In genomic region chr5:93677344-93678021, GRCh38 we compare ENCODE assay signal across 8 cellular contexts.
DNase-seq lines count a peak whose midpoint lies in the region; ATAC-seq and TF ChIP-seq lines count a peak whose summit lies in the region.

No MANE protein-coding gene starts in this region.

- H3K36me3 ChIP-seq in HEK293 (ENCODE audit: control insufficient read depth in 2 of 2, insufficient read depth in 1 of 2, low read length in 2 of 2) (no peaks in the 10 kb centered on the region), PC-3 (ENCODE audit: low read depth, low read length) (no peaks in the 10 kb centered on the region), trophoblast cell (ENCODE audit: control insufficient read depth in 1 of 2, insufficient read depth in 2 of 2, low read length in 2 of 2) (no peaks in the 10 kb centered on the region)

- peak; percentile 94 for ATAC-seq in PC-3
- no peak for ATAC-seq in activated CD8-positive, alpha-beta T cell treated with anti-CD3 and anti-CD28 coated beads for 36 hours
- ATAC-seq in GM18909 (IDR thresholded peaks at IDR 0.05; ENCODE audit: poor library complexity, unreplicated experiment): no peak
- ATAC-seq in activated naive CD8-positive, alpha-beta T cell treated with anti-CD3 and anti-CD28 coated beads, Interleukin-2, amount 50 U/mL, for 24 hours: no peak

- peaks cover 44% of the 10 kb centered on the region for H3K4me1 ChIP-seq in HEK293 (ENCODE audit: control insufficient read depth, insufficient read depth, low read length)
- peaks cover 11% of the 10 kb centered on the region for H3K4me1 ChIP-seq in PC-3 (ENCODE audit: insufficient read depth, low read length)
- H3K4me1 ChIP-seq in trophoblast cell (ENCODE audit: control insufficient read depth in 1 of 2, insufficient read depth in 2 of 2, low read length in 2 of 2): peaks cover 4 to 5% of the 10 kb centered on the region in 2 experiments

- no peak overlapping the region for H2BK12ac ChIP-seq in trophoblast cell (ENCODE audit: low read length)

- H3K9ac ChIP-seq in PC-3 (ENCODE audit: low read length) (no peak overlapping the region), trophoblast cell (ENCODE audit: low read length) (no peak overlapping the region)

- no CpG with 5 or more reads among the region's 9 CpGs for WGBS in trophoblast cell (ENCODE audit: extremely low coverage, insufficient coverage, insufficient read length)

- no peak overlapping the region for H3K27ac Mint-ChIP-seq in activated CD8-positive, alpha-beta T cell treated with anti-CD3 and anti-CD28 coated beads for 36 hours
- no peak overlapping the region for H3K27ac Mint-ChIP-seq in activated naive CD8-positive, alpha-beta T cell treated with anti-CD3 and anti-CD28 coated beads, Interleukin-2, amount 50 U/mL, for 24 hours

- H2AFZ ChIP-seq in PC-3 (ENCODE audit: low read length) (no peak overlapping the region), trophoblast cell (ENCODE audit: insufficient read depth, low read length, poor library complexity) (no peak overlapping the region)

- H3K18ac ChIP-seq in trophoblast cell (ENCODE audit: low read length): no peak overlapping the region

- H3K27ac ChIP-seq in HEK293 (ENCODE audit: extremely low read depth, low read depth, low read length) (peak overlapping the region; percentile 33; the same call in 1 of the 2 replicates), PC-3 (ENCODE audit: low read length) (no peak overlapping the region), trophoblast cell (ENCODE audit: low read depth, low read length) (no peak overlapping the region)

- H2BK120ac ChIP-seq in trophoblast cell (ENCODE audit: insufficient read depth, low read length, poor library complexity): no peak overlapping the region

- TF ChIP-seq CTCF in HEK293 (tag by site-specific recombination; IDR thresholded peaks at IDR 0.05) (no peak), PC-3 (conservative IDR thresholded peaks at IDR 0.05; ENCODE audit: low read depth, low read length) (no peak)
- no peak for TF ChIP-seq CTCF in activated CD8-positive, alpha-beta T cell treated with anti-CD3 and anti-CD28 coated beads for 36 hours (IDR thresholded peaks at IDR 0.05)

- peaks cover 3% of the 10 kb centered on the region for H3K4me1 Mint-ChIP-seq in activated CD8-positive, alpha-beta T cell treated with anti-CD3 and anti-CD28 coated beads for 36 hours (ENCODE audit: low read depth)
- H3K4me1 Mint-ChIP-seq in activated naive CD8-positive, alpha-beta T cell treated with anti-CD3 and anti-CD28 coated beads, Interleukin-2, amount 50 U/mL, for 24 hours: no peaks in the 10 kb centered on the region

- H4K8ac ChIP-seq in trophoblast cell (ENCODE audit: low read depth, low read length): no peak overlapping the region

- H2BK5ac ChIP-seq in trophoblast cell (ENCODE audit: low read depth, low read length, poor library complexity): no peak overlapping the region

- no peak overlapping the region for H4K12ac ChIP-seq in trophoblast cell (ENCODE audit: low read depth, low read length)

- no TSS peak for BruUV-seq in PC-3 (replicated peaks; lab: Mats Ljungman, UMichigan)

- no peak overlapping the region for H4K91ac ChIP-seq in trophoblast cell (ENCODE audit: low read depth, low read length)

- H3K27me3 ChIP-seq in PC-3 (ENCODE audit: low read length) (no peaks in the 10 kb centered on the region), trophoblast cell (ENCODE audit: insufficient read depth, low read length) (no peaks in the 10 kb centered on the region)

- CTCF ChIA-PET in HEK293 (lab: Yijun Ruan, JAX): interaction anchor here (0.6 kb wide), 1 partner anchor 615 kb away, joined by 4 read pairs; no protein-coding TSS in a partner anchor
- CTCF ChIA-PET in PC-3 (lab: Charles Lee): no interaction called here
- CTCF ChIA-PET in activated CD8-positive, alpha-beta T cell treated with anti-CD3 and anti-CD28 coated beads for 36 hours (lab: Charles Lee): no interaction called here

- H3F3A ChIP-seq in PC-3 (ENCODE audit: low read length, unreplicated experiment): no peaks in the 10 kb centered on the region

- H2AK5ac ChIP-seq in trophoblast cell (ENCODE audit: low read length): no peak overlapping the region

- H3K4me3 ChIP-seq in HEK293 (ENCODE audit: low read depth, low read length) (no peak overlapping the region), PC-3 (ENCODE audit: low read length) (no peak overlapping the region), trophoblast cell (ENCODE audit: low read depth, low read length) (no peak overlapping the region)

- no peaks in the 10 kb centered on the region for H3K79me1 ChIP-seq in trophoblast cell (ENCODE audit: low read length)

- peak overlapping the region; percentile 2; the same call in 1 of the 2 replicates for H3K4me2 ChIP-seq in PC-3 (ENCODE audit: low read length)
- peak overlapping the region; percentile 15 for H3K4me2 ChIP-seq in trophoblast cell (ENCODE audit: low read length)

- DNase-seq in PC-3: peak; percentile 82
- peak; percentile 97 for DNase-seq in fibroblast of peridontal ligament (ENCODE audit: extremely low read depth)
- DNase-seq in trophoblast cell: no peak
- no peak for DNase-seq in inferior parietal cortex (ENCODE audit: extremely low spot score)
- DNase-seq in activated CD8-positive, alpha-beta T cell treated with anti-CD3 and anti-CD28 coated beads for 36 hours: no peak
- DNase-seq in activated naive CD8-positive, alpha-beta T cell treated with anti-CD3 and anti-CD28 coated beads, Interleukin-2, amount 50 U/mL, for 24 hours: no peak

- H3K36me3 Mint-ChIP-seq in activated CD8-positive, alpha-beta T cell treated with anti-CD3 and anti-CD28 coated beads for 36 hours (ENCODE audit: low read depth): no peaks in the 10 kb centered on the region
- peaks cover 1% of the 10 kb centered on the region for H3K36me3 Mint-ChIP-seq in activated naive CD8-positive, alpha-beta T cell treated with anti-CD3 and anti-CD28 coated beads, Interleukin-2, amount 50 U/mL, for 24 hours (ENCODE audit: low read depth)

- H3K23ac ChIP-seq in trophoblast cell (ENCODE audit: low read length): no peak overlapping the region

- H3K4ac ChIP-seq in trophoblast cell (ENCODE audit: low read depth, low read length): no peak overlapping the region

- H3K4me3 Mint-ChIP-seq in activated CD8-positive, alpha-beta T cell treated with anti-CD3 and anti-CD28 coated beads for 36 hours: no peak overlapping the region
- H3K4me3 Mint-ChIP-seq in activated naive CD8-positive, alpha-beta T cell treated with anti-CD3 and anti-CD28 coated beads, Interleukin-2, amount 50 U/mL, for 24 hours: no peak overlapping the region

- no peaks in the 10 kb centered on the region for H3K27me3 Mint-ChIP-seq in activated CD8-positive, alpha-beta T cell treated with anti-CD3 and anti-CD28 coated beads for 36 hours
- H3K27me3 Mint-ChIP-seq in activated naive CD8-positive, alpha-beta T cell treated with anti-CD3 and anti-CD28 coated beads, Interleukin-2, amount 50 U/mL, for 24 hours: no peaks in the 10 kb centered on the region

- H3K9me3 ChIP-seq in HEK293 (ENCODE audit: control insufficient read depth, insufficient read depth, low read depth, low read length) (no peaks in the 10 kb centered on the region), PC-3 (ENCODE audit: low read length) (no peaks in the 10 kb centered on the region), trophoblast cell (ENCODE audit: insufficient read depth, low read depth, low read length) (no peaks in the 10 kb centered on the region)

- H3K79me2 ChIP-seq in PC-3 (ENCODE audit: low read length) (no peaks in the 10 kb centered on the region), trophoblast cell (ENCODE audit: control insufficient read depth, insufficient read depth, low read length, poor library complexity) (no peaks in the 10 kb centered on the region)

- no peaks in the 10 kb centered on the region for H3K9me3 Mint-ChIP-seq in activated CD8-positive, alpha-beta T cell treated with anti-CD3 and anti-CD28 coated beads for 36 hours
- H3K9me3 Mint-ChIP-seq in activated naive CD8-positive, alpha-beta T cell treated with anti-CD3 and anti-CD28 coated beads, Interleukin-2, amount 50 U/mL, for 24 hours: no peaks in the 10 kb centered on the region

- intact Hi-C loops in PC-3 (cut with micrococcal nuclease): loop anchor here (5.0 kb wide), 1 partner anchor 55 kb away; no protein-coding TSS in a partner anchor
- intact Hi-C loops in activated CD8-positive, alpha-beta T cell treated with anti-CD3 and anti-CD28 coated beads for 36 hours (cut with micrococcal nuclease): no loop called here

- no peak overlapping the region for H3K14ac ChIP-seq in trophoblast cell (ENCODE audit: low read length)

- H4K20me1 ChIP-seq in PC-3 (ENCODE audit: low read length): no peaks in the 10 kb centered on the region

- no peaks in the 10 kb centered on the region for H3K9me2 ChIP-seq in PC-3 (replicated peaks; ENCODE audit: low read length)

- POLR2A ChIA-PET in HEK293 (lab: Yijun Ruan, JAX) (interaction anchor here (0.7 to 1.7 kb wide), 3 partner anchors 57 to 93 kb away, joined by 4 read pairs; no protein-coding TSS in a partner anchor), PC-3 (lab: Charles Lee; ENCODE audit: unreplicated experiment) (no interaction called here)
- POLR2A ChIA-PET in activated CD8-positive, alpha-beta T cell treated with anti-CD3 and anti-CD28 coated beads for 36 hours (lab: Charles Lee): no interaction called here

TF ChIP-seq in HEK293, 187 proteins besides CTCF, POLR2A, EP300 and RAD21 (continues in another document):
- TF ChIP-seq REST (tag by site-specific recombination; IDR thresholded peaks at IDR 0.05) (peak; percentile 86), ZNF701 (tag by site-specific recombination; IDR thresholded peaks at IDR 0.05) (no peak)

Comparison
In these comparisons a context has a peak if more than half of its experiments do, and no peak if none do; other contexts are left out.
1. DNase-seq: peak in PC-3 (single experiment) and fibroblast of peridontal ligament (single experiment); none in trophoblast cell (0 of 2), inferior parietal cortex (single experiment), activated CD8-positive, alpha-beta T cell treated with anti-CD3 and anti-CD28 coated beads for 36 hours (single experiment) and activated naive CD8-positive, alpha-beta T cell treated with anti-CD3 and anti-CD28 coated beads, Interleukin-2, amount 50 U/mL, for 24 hours (single experiment).